11 cellular contexts compared by ENCODE assay signal in genomic region chr20:37337208-37337955, GRCh38. TPM values are rescaled to one million over a fixed set of nuclear protein-coding genes. Genes with fewer than 3 reads are reported as not detected.
DNase-seq lines count a peak whose midpoint lies in the region; ATAC-seq, FAIRE-seq and TF ChIP-seq lines count a peak whose summit lies in the region.
"Had no signal": no experiment of that assay in that cellular context is flagged by ENCODE, and none has a peak within 500 bp of the region (broad histone marks: within the 10 kb centered on the region; RNA-seq: fewer than 3 reads in every experiment).

No MANE protein-coding gene starts in this region.

- DNase-seq in CD8-positive, alpha-beta memory T cell = peak in 1 of 5 donors; percentile 16
- no peak for DNase-seq in activated T-helper 2 cell treated with anti-CD3 and anti-CD28 coated beads, Interferon-gamma antibody, Interleukin-2, Interleukin-4, amounts not matched to agents 10 μg/mL and 5 μg/mL and 100 μg/mL, durations not matched to agents 14 hours and 24 hours and 36 hours (ENCODE audit: low spot score)
- DNase-seq in nephron progenitor cell (peak; percentile 38), NCI-H345 (lab: John Stamatoyannopoulos, UW) (no peak), omental fat pad (ENCODE audit: low spot score) (no peak), RCC 7860 (ENCODE audit: low spot score) (no peak)
- DNase-seq: cerebellar nuclear complex, NCI-H2081 treated with DMSO at 0.1 percent for 48 hours had no signal

- no peaks in the 10 kb centered on the region for H3K9me3 ChIP-seq in CD8-positive, alpha-beta memory T cell (ENCODE audit: low read length)
- H3K9me3 ChIP-seq: upper lobe of left lung had no signal

- H3K9me3 Mint-ChIP-seq in CD8-positive, alpha-beta memory T cell = no peaks in the 10 kb centered on the region
- H3K9me3 Mint-ChIP-seq in activated T-helper 2 cell treated with anti-CD3 and anti-CD28 coated beads, Interferon-gamma antibody, Interleukin-2, Interleukin-4, amounts not matched to agents 10 μg/mL and 5 μg/mL and 100 μg/mL, durations not matched to agents 14 hours and 24 hours and 36 hours = no peaks in the 10 kb centered on the region
- no peaks in the 10 kb centered on the region for H3K9me3 Mint-ChIP-seq in nephron progenitor cell

- no peaks in the 10 kb centered on the region for H3K36me3 Mint-ChIP-seq in CD8-positive, alpha-beta memory T cell
- no peaks in the 10 kb centered on the region for H3K36me3 Mint-ChIP-seq in activated T-helper 2 cell treated with anti-CD3 and anti-CD28 coated beads, Interferon-gamma antibody, Interleukin-2, Interleukin-4, amounts not matched to agents 10 μg/mL and 5 μg/mL and 100 μg/mL, durations not matched to agents 14 hours and 24 hours and 36 hours (ENCODE audit: low read depth)
- no peaks in the 10 kb centered on the region for H3K36me3 Mint-ChIP-seq in nephron progenitor cell (ENCODE audit: low read depth)

- ATAC-seq in GM19452 (IDR thresholded peaks at IDR 0.05; ENCODE audit: unreplicated experiment) (peak; percentile 31), omental fat pad (ENCODE audit: low FRiP score) (no peak)

- FAIRE-seq in RCC 7860 (lab: Jason Lieb, UNC) = no peak

- no peaks in the 10 kb centered on the region for H3K36me3 ChIP-seq in CD8-positive, alpha-beta memory T cell (ENCODE audit: insufficient read depth, low read length)
- H3K36me3 ChIP-seq: upper lobe of left lung had no signal

- no peaks in the 10 kb centered on the region for H3K27me3 ChIP-seq in CD8-positive, alpha-beta memory T cell (ENCODE audit: insufficient read depth, low read length, poor library complexity, severe bottlenecking)
- H3K27me3 ChIP-seq: upper lobe of left lung had no signal

- peak overlapping the region in 5 of 8 donors; percentile 10 to 90 (median 66) for H3K27ac Mint-ChIP-seq in CD8-positive, alpha-beta memory T cell
- peak overlapping the region; percentile 33 for H3K27ac Mint-ChIP-seq in activated T-helper 2 cell treated with anti-CD3 and anti-CD28 coated beads, Interferon-gamma antibody, Interleukin-2, Interleukin-4, amounts not matched to agents 10 μg/mL and 5 μg/mL and 100 μg/mL, durations not matched to agents 14 hours and 24 hours and 36 hours
- peak overlapping the region; percentile 59 for H3K27ac Mint-ChIP-seq in nephron progenitor cell

- peaks cover 0 to 4% of the 10 kb centered on the region in 2 donors for H3K27me3 Mint-ChIP-seq in CD8-positive, alpha-beta memory T cell
- no peaks in the 10 kb centered on the region for H3K27me3 Mint-ChIP-seq in activated T-helper 2 cell treated with anti-CD3 and anti-CD28 coated beads, Interferon-gamma antibody, Interleukin-2, Interleukin-4, amounts not matched to agents 10 μg/mL and 5 μg/mL and 100 μg/mL, durations not matched to agents 14 hours and 24 hours and 36 hours (ENCODE audit: low read depth)
- no peaks in the 10 kb centered on the region for H3K27me3 Mint-ChIP-seq in nephron progenitor cell (ENCODE audit: low read depth, poor library complexity)

- intact Hi-C loops in activated T-helper 2 cell treated with anti-CD3 and anti-CD28 coated beads, Interferon-gamma antibody, Interleukin-2, Interleukin-4, amounts not matched to agents 10 μg/mL and 5 μg/mL and 100 μg/mL, durations not matched to agents 14 hours and 24 hours and 36 hours (cut with micrococcal nuclease) = loop anchor here (5.0 kb wide), 1 partner anchor 190 kb away; the partner anchor contains the start of gene BLCAP

- H3K4me3 ChIP-seq in CD8-positive, alpha-beta memory T cell (ENCODE audit: low read length) = no peak overlapping the region
- H3K4me3 ChIP-seq: upper lobe of left lung had no signal

- peaks cover 14 to 21% (median 19%) of the 10 kb centered on the region in 3 donors for H3K4me1 Mint-ChIP-seq in CD8-positive, alpha-beta memory T cell
- H3K4me1 Mint-ChIP-seq in activated T-helper 2 cell treated with anti-CD3 and anti-CD28 coated beads, Interferon-gamma antibody, Interleukin-2, Interleukin-4, amounts not matched to agents 10 μg/mL and 5 μg/mL and 100 μg/mL, durations not matched to agents 14 hours and 24 hours and 36 hours (ENCODE audit: low read depth) = peaks cover 17% of the 10 kb centered on the region
- H3K4me1 Mint-ChIP-seq in nephron progenitor cell = peaks cover 66% of the 10 kb centered on the region

- H3K4me3 Mint-ChIP-seq in CD8-positive, alpha-beta memory T cell = peak overlapping the region in 5 of 7 donors; percentile 6 to 60 (median 41)
- H3K4me3 Mint-ChIP-seq in activated T-helper 2 cell treated with anti-CD3 and anti-CD28 coated beads, Interferon-gamma antibody, Interleukin-2, Interleukin-4, amounts not matched to agents 10 μg/mL and 5 μg/mL and 100 μg/mL, durations not matched to agents 14 hours and 24 hours and 36 hours (ENCODE audit: low read depth) = no peak overlapping the region
- no peak overlapping the region for H3K4me3 Mint-ChIP-seq in nephron progenitor cell

- no peaks in the 10 kb centered on the region for H3K4me1 ChIP-seq in CD8-positive, alpha-beta memory T cell (ENCODE audit: insufficient read depth, low read length)

- H3K27ac ChIP-seq in CD8-positive, alpha-beta memory T cell (ENCODE audit: low read depth, low read length) = no peak overlapping the region
- H3K27ac ChIP-seq: VCaP had no signal

- CTCF ChIA-PET in CD8-positive, alpha-beta memory T cell (lab: Charles Lee) = no interaction called here

- POLR2A ChIA-PET in CD8-positive, alpha-beta memory T cell (lab: Charles Lee) = no interaction called here

- no peak for TF ChIP-seq CTCF in nephron progenitor cell (IDR thresholded peaks at IDR 0.05)
- TF ChIP-seq CTCF in omental fat pad (IDR thresholded peaks at IDR 0.05) = no peak

RNA-seq across cellular contexts. Expression of gene SRC, which starts 8.6 kb away (rescaled TPM):
- 1 to 10 TPM; 2.4 to 2.7 TPM for total RNA-seq in CD8-positive, alpha-beta memory T cell
- polyA plus RNA-seq in CD8-positive, alpha-beta memory T cell = 1.2 TPM
- total RNA-seq in activated T-helper 2 cell treated with anti-CD3 and anti-CD28 coated beads, Interferon-gamma antibody, Interleukin-2, Interleukin-4, amounts not matched to agents 10 μg/mL and 5 μg/mL and 100 μg/mL, durations not matched to agents 14 hours and 24 hours and 36 hours = 3.5 and 6.4 TPM in 2 replicates
- 10 to 100 TPM; 15.1 to 29.3 (median 19.7) TPM for total RNA-seq in omental fat pad

RNA-seq across cellular contexts. Expression of gene MANBAL, which starts 47.9 kb away (rescaled TPM):
- total RNA-seq in CD8-positive, alpha-beta memory T cell = 10 to 100 TPM; 17.7 to 18.2 TPM
- 27.5 TPM for polyA plus RNA-seq in CD8-positive, alpha-beta memory T cell
- total RNA-seq in activated T-helper 2 cell treated with anti-CD3 and anti-CD28 coated beads, Interferon-gamma antibody, Interleukin-2, Interleukin-4, amounts not matched to agents 10 μg/mL and 5 μg/mL and 100 μg/mL, durations not matched to agents 14 hours and 24 hours and 36 hours = 12.8 and 14.2 TPM in 2 replicates
- total RNA-seq in omental fat pad = 10 to 100 TPM; 25.8 to 37.8 (median 31.9) TPM

Comparison
In these comparisons a context has a peak if more than half of its experiments do, and no peak if none do; other contexts are left out.
1. H3K4me3 Mint-ChIP-seq: peak in CD8-positive, alpha-beta memory T cell (5 of 7); none in activated T-helper 2 cell treated with anti-CD3 and anti-CD28 coated beads, Interferon-gamma antibody, Interleukin-2, Interleukin-4, amounts not matched to agents 10 μg/mL and 5 μg/mL and 100 μg/mL, durations not matched to agents 14 hours and 24 hours and 36 hours (single experiment) and nephron progenitor cell (single experiment).
2. Peak in every context shown above with its lines, with median percentiles within 50 percentile points of each other: H3K27ac Mint-ChIP-seq.